In genomic region chr17:8975091-8975707, GRCh38 we compare ENCODE assay signal across 2 cellular contexts.
TF ChIP-seq lines count a peak whose summit lies in the region.

No MANE protein-coding gene starts in this region.

TF ChIP-seq in A549, 52 proteins besides CTCF, POLR2A, EP300 and RAD21:
- no peak for TF ChIP-seq TP53 (CRISPR knock-in tag; IDR thresholded peaks at IDR 0.05)
- peak; percentile 77 for TF ChIP-seq ZC3H11A (IDR thresholded peaks at IDR 0.05)

TF ChIP-seq in HepG2, 621 proteins besides CTCF, POLR2A, EP300 and RAD21:
- TF ChIP-seq KDM1A (CRISPR knock-in tag; IDR thresholded peaks at IDR 0.05): no peak
- no peak for TF ChIP-seq ZNF788 (CRISPR knock-in tag; IDR thresholded peaks at IDR 0.05; ENCODE audit: borderline replicate concordance)
- TF ChIP-seq HMGA1 (CRISPR knock-in tag; conservative IDR thresholded peaks at IDR 0.05): no peak
